8 cellular contexts compared by ENCODE assay signal in the genomic region with DNA sequence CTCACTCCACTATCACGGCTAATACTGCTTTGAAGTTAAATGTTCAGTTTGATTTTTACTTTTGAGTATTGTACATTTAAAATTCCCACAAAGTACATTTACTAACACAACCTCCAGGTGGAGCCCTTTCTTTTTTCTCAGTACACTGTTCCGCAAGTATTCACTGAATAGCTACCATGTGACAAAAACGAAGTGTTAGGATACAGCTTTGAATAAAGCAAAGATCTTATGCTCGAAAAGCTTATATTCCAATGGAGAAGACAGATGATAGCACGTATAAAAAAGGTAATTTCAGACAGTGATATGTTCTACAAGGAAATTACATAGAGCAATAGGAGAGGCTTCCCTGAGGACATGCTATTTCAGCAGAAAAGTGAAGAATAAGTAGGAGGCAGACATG.
DNase-seq lines count a peak whose midpoint lies in the region; ATAC-seq and TF ChIP-seq lines count a peak whose summit lies in the region.

No MANE protein-coding gene starts in this region.

- H3K4me1 Mint-ChIP-seq in type B pancreatic cell (ENCODE audit: unreplicated experiment), result peaks cover 4% of the 10 kb centered on the region

- H2AFZ ChIP-seq in mammary epithelial cell (ENCODE audit: low read depth, low read length), result no peak overlapping the region

- H3K9me3 ChIP-seq in mammary epithelial cell (replicated peaks; ENCODE audit: insufficient read depth, low read length), result no peaks in the 10 kb centered on the region

- intact Hi-C loops in mammary epithelial cell (cut with micrococcal nuclease), result loop anchor here (1.0 to 10.0 kb wide), 4 partner anchors 150 to 544 kb away; partner anchors contain the start of gene HERC5

- POLR2A ChIA-PET in AG04449 (lab: Yijun Ruan, JAX), result no interaction called here

- in situ Hi-C loops in mammary epithelial cell (cut with MboI; ENCODE audit: low sequenced_read_pairs in 2 of 2), result loop anchor here (5.0 to 10.0 kb wide), 3 partner anchors 164 to 364 kb away; no protein-coding TSS in a partner anchor

- H3K9ac ChIP-seq in mammary epithelial cell (ENCODE audit: insufficient read depth, low read length), result no peak overlapping the region

- H3K27me3 ChIP-seq in mammary epithelial cell (ENCODE audit: insufficient read depth, low read length), result no peaks in the 10 kb centered on the region

- H3K4me3 ChIP-seq in AG04449 (ENCODE audit: low read depth, low read length) (no peak overlapping the region), GM12875 (ENCODE audit: low read depth, low read length) (no peak overlapping the region), mammary epithelial cell (replicated peaks in 1 of 3; ENCODE audit: insufficient read depth in 1 of 3, low read depth in 2 of 3, low read length in 3 of 3) (no peak overlapping the region)

- H3K4me2 ChIP-seq in mammary epithelial cell (ENCODE audit: insufficient read depth, low read depth, low read length), result no peak overlapping the region

- no peak overlapping the region for H3K4me3 Mint-ChIP-seq in type B pancreatic cell

- H3K9me3 Mint-ChIP-seq in type B pancreatic cell, result peaks cover 4% of the 10 kb centered on the region

- peaks cover 3% of the 10 kb centered on the region for H3K27me3 Mint-ChIP-seq in type B pancreatic cell

- no peaks in the 10 kb centered on the region for H3K4me1 ChIP-seq in mammary epithelial cell (ENCODE audit: insufficient read depth, low read length)

- peak; percentile 44 for TF ChIP-seq CTCF in AG04449 (IDR thresholded peaks at IDR 0.05; ENCODE audit: insufficient read depth, low read length, missing control alignments)
- peak; percentile 26; the same call in 1 of the 2 replicates for TF ChIP-seq CTCF in GM12875 (IDR thresholded peaks at IDR 0.05; ENCODE audit: borderline replicate concordance, insufficient read depth, low read depth, low read length)
- TF ChIP-seq CTCF in mammary epithelial cell (conservative IDR thresholded peaks at IDR 0.05 in 1 of 2, IDR thresholded peaks at IDR 0.05 in 1 of 2; ENCODE audit: extremely low read depth in 1 of 2, insufficient read depth in 1 of 2, low read depth in 1 of 2, low read length in 2 of 2), result peak; percentile 58 to 62
- TF ChIP-seq CTCF in type B pancreatic cell (conservative IDR thresholded peaks at IDR 0.05), result peak; percentile 85

- 0% methylated on average over 5 of the region's 5 CpGs for WGBS in mammary epithelial cell (ENCODE audit: low coverage, missing lambda C conversion rate)

- no peak overlapping the region for H3K27ac Mint-ChIP-seq in type B pancreatic cell

- H3K36me3 ChIP-seq in mammary epithelial cell (ENCODE audit: insufficient read depth, low read length), result no peaks in the 10 kb centered on the region

- dilution Hi-C loops in mammary epithelial cell (cut with HindIII; ENCODE audit: low sequenced_read_pairs), result no loop called here

- no peaks in the 10 kb centered on the region for H4K20me1 ChIP-seq in mammary epithelial cell (ENCODE audit: insufficient read depth, low read length)

- CTCF ChIA-PET in AG04449 (lab: Yijun Ruan, JAX) (interaction anchor here (0.6 to 17.3 kb wide), 36 partner anchors 8 to 366 kb away, joined by 3 to 360 read pairs (median 4); partner anchors contain the start of genes HERC5, HERC6 and PPM1K), mammary epithelial cell (lab: Charles Lee; ENCODE audit: low non-redundant PET) (interaction anchor here (0.5 to 1.0 kb wide), 7 partner anchors 238 to 573 kb away, joined by 3 to 24 read pairs (median 4); partner anchors contain the start of gene HERC5)

- DNase-seq in AG04449 (ENCODE audit: low read depth, low spot score), result peak; percentile 9
- peak; percentile 6 for DNase-seq in NCI-H82 treated with DMSO at 0.1 percent for 48 hours (lab: John Stamatoyannopoulos, UW; ENCODE audit: unreplicated experiment)
- DNase-seq in mammary epithelial cell, result peak; percentile 34
- peak; percentile 23 for DNase-seq in kidney glomerular epithelial cell (lab: John Stamatoyannopoulos, UW)
- DNase-seq in type B pancreatic cell (ENCODE audit: extremely low spot score, unreplicated experiment), result no peak

- no peak overlapping the region for H3K27ac ChIP-seq in mammary epithelial cell (ENCODE audit: insufficient read depth, low read depth, low read length)

- no peaks in the 10 kb centered on the region for H3K36me3 Mint-ChIP-seq in type B pancreatic cell

- ATAC-seq in HG03354 (IDR thresholded peaks at IDR 0.05; ENCODE audit: poor library complexity, severe bottlenecking, unreplicated experiment) (peak; percentile 84), GM21786 (IDR thresholded peaks at IDR 0.05; ENCODE audit: unreplicated experiment) (no peak)

- H3K79me2 ChIP-seq in mammary epithelial cell (ENCODE audit: insufficient read depth, low read length), result no peaks in the 10 kb centered on the region

- BruUV-seq in mammary epithelial cell (replicated peaks; lab: Mats Ljungman, UMichigan), result no TSS peak

Comparison
In these comparisons a context has a peak if more than half of its experiments do, and no peak if none do; other contexts are left out.
1. CTCF ChIP-seq: peak in every context shown above with its lines; median percentile 85 in type B pancreatic cell; 60 in mammary epithelial cell; 44 in AG04449; 26 in GM12875.